In genomic region chr17:35162755-35163154, GRCh38 we compare ENCODE assay signal across 29 cellular contexts. TPM values are rescaled to one million over a fixed set of nuclear protein-coding genes. Genes with fewer than 3 reads are reported as not detected.
"Had no signal": no experiment of that assay in that cellular context is flagged by ENCODE, and none has a peak within 500 bp of the region (broad histone marks: within the 10 kb centered on the region; RNA-seq: fewer than 3 reads in every experiment).

No MANE protein-coding gene starts in this region.

- H3K4me3 ChIP-seq: esophagus muscularis mucosa, hepatocyte had no signal

- H3K9me3 Mint-ChIP-seq: memory B cell; neural crest cell; stimulated activated naive B cell treated with anti-CD40 and anti-IgM and Interleukin-4, amounts not matched to agents 10 μg/mL and 1 μg/mL and 100 μg/mL, for 72 hours; type B pancreatic cell had no signal

- H3K27me3 Mint-ChIP-seq: activated CD8-positive, alpha-beta memory T cell treated with anti-CD3 and anti-CD28 coated beads, Interleukin-2, amount 10 ng/mL, durations not matched to agents 7 days and 5 days; activated CD8-positive, alpha-beta T cell treated with anti-CD3 and anti-CD28 coated beads for 36 hours had no signal

- H3K79me2 ChIP-seq: hepatocyte had no signal

- H2AFZ ChIP-seq: hepatocyte had no signal

- H3K36me3 Mint-ChIP-seq: activated naive CD4-positive, alpha-beta T cell treated with anti-CD3 and anti-CD28 coated beads, Interleukin-2, amount 50 U/mL, for 72 hours; brain; memory B cell; stimulated activated naive B cell treated with anti-CD40 and anti-IgM and Interleukin-4, amounts not matched to agents 10 μg/mL and 1 μg/mL and 100 μg/mL, for 72 hours; type B pancreatic cell had no signal

- H3K27ac Mint-ChIP-seq: activated CD4-positive, alpha-beta T cell treated with anti-CD3 and anti-CD28 coated beads, Interleukin-2, amount 10 ng/mL, durations not matched to agents 24 days and 14 days; activated CD8-positive, alpha-beta memory T cell treated with anti-CD3 and anti-CD28 coated beads, Interleukin-2, amount 10 ng/mL, durations not matched to agents 7 days and 5 days; activated CD8-positive, alpha-beta T cell treated with anti-CD3 and anti-CD28 coated beads for 36 hours; activated naive CD4-positive, alpha-beta T cell treated with anti-CD3 and anti-CD28 coated beads, Interleukin-2, amount 50 U/mL, for 72 hours; brain; memory B cell; stimulated activated naive B cell treated with anti-CD40 and anti-IgM and Interleukin-4, amounts not matched to agents 10 μg/mL and 1 μg/mL and 100 μg/mL, for 72 hours; type B pancreatic cell had no signal

- ATAC-seq: activated CD4-positive, CD25-positive, alpha-beta regulatory T cell treated with anti-CD3 and anti-CD28 coated beads, Interleukin-2, amount 50 U/mL, for 24 hours; activated CD8-positive, alpha-beta memory T cell treated with anti-CD3 and anti-CD28 coated beads, Interleukin-2, amount 10 ng/mL, durations not matched to agents 7 days and 5 days; activated CD8-positive, alpha-beta T cell treated with anti-CD3 and anti-CD28 coated beads for 36 hours; activated naive CD4-positive, alpha-beta T cell treated with anti-CD3 and anti-CD28 coated beads, Interleukin-2, amount 50 U/mL, for 72 hours; left cardiac atrium; stimulated activated naive B cell treated with anti-CD40 and anti-IgM and Interleukin-4, amounts not matched to agents 10 μg/mL and 1 μg/mL and 100 μg/mL, for 72 hours had no signal

- DNase-seq: activated CD4-positive, alpha-beta T cell treated with anti-CD3 and anti-CD28 coated beads, Interleukin-2, amount 10 ng/mL, durations not matched to agents 24 days and 14 days; activated CD8-positive, alpha-beta memory T cell treated with anti-CD3 and anti-CD28 coated beads, Interleukin-2, amount 10 ng/mL, durations not matched to agents 7 days and 5 days; activated CD8-positive, alpha-beta T cell treated with anti-CD3 and anti-CD28 coated beads for 36 hours; activated gamma-delta T cell treated with Interleukin-2 at 50 U/mL for 16 hours; activated T-cell treated with anti-CD3 and anti-CD28 coated beads for 4 hours; caudate nucleus; dermis blood vessel endothelial cell; effector CD8-positive, alpha-beta T cell; glutamatergic neuron; left cardiac atrium; occipital lobe; stimulated activated CD4-positive, alpha-beta T cell treated with anti-CD3 and anti-CD28 coated beads, Interleukin-2, amount 100 ng/mL, for 48 hours; stimulated activated CD8-positive, alpha-beta memory T cell treated with anti-CD3 and anti-CD28 coated beads, Interleukin-4, amount 100 ng/mL, for 48 hours; stimulated activated naive B cell treated with anti-CD40 and anti-IgM and Interleukin-4, amounts not matched to agents 10 μg/mL and 1 μg/mL and 100 μg/mL, for 72 hours; T-helper 2 cell had no signal

- H3K4me3 Mint-ChIP-seq: activated CD8-positive, alpha-beta memory T cell treated with anti-CD3 and anti-CD28 coated beads, Interleukin-2, amount 10 ng/mL, durations not matched to agents 7 days and 5 days; activated CD8-positive, alpha-beta T cell treated with anti-CD3 and anti-CD28 coated beads for 36 hours; brain; memory B cell; neural crest cell; stimulated activated naive B cell treated with anti-CD40 and anti-IgM and Interleukin-4, amounts not matched to agents 10 μg/mL and 1 μg/mL and 100 μg/mL, for 72 hours; type B pancreatic cell had no signal

- H3K4me1 ChIP-seq: esophagus muscularis mucosa had no signal

- H3K27ac ChIP-seq: esophagus muscularis mucosa, hepatocyte had no signal

- H3K4me1 Mint-ChIP-seq: brain; memory B cell; neural crest cell; stimulated activated naive B cell treated with anti-CD40 and anti-IgM and Interleukin-4, amounts not matched to agents 10 μg/mL and 1 μg/mL and 100 μg/mL, for 72 hours had no signal

- H3K4me2 ChIP-seq: hepatocyte had no signal

- H3K9me3 ChIP-seq: esophagus muscularis mucosa had no signal

RNA-seq across cellular contexts. Expression of gene UNC45B, which starts 15.1 kb away (rescaled TPM):
- total RNA-seq: activated CD4-positive, alpha-beta T cell treated with anti-CD3 and anti-CD28 coated beads, Interleukin-2, amount 10 ng/mL, durations not matched to agents 24 days and 14 days; aorta; dermis blood vessel endothelial cell; endothelial cell of umbilical vein; hepatocyte; neural crest cell; temporal lobe had no signal
- polyA plus RNA-seq: endothelial cell of umbilical vein, hepatocyte had no signal

RNA-seq across cellular contexts. Expression of gene SLC35G3, which starts 31.4 kb away (rescaled TPM):
- total RNA-seq: activated CD4-positive, alpha-beta T cell treated with anti-CD3 and anti-CD28 coated beads, Interleukin-2, amount 10 ng/mL, durations not matched to agents 24 days and 14 days; activated CD8-positive, alpha-beta memory T cell treated with anti-CD3 and anti-CD28 coated beads, Interleukin-2, amount 10 ng/mL, durations not matched to agents 7 days and 5 days; activated CD8-positive, alpha-beta T cell treated with anti-CD3 and anti-CD28 coated beads for 36 hours; activated naive CD4-positive, alpha-beta T cell treated with anti-CD3 and anti-CD28 coated beads, Interleukin-2, amount 50 U/mL, for 72 hours; aorta; dermis blood vessel endothelial cell; endothelial cell of umbilical vein; esophagus muscularis mucosa; frontal cortex; hepatocyte; left cardiac atrium; liver; neural crest cell; occipital lobe; temporal lobe had no signal
- polyA plus RNA-seq: adipose tissue, aorta, endothelial cell of umbilical vein, hepatocyte, liver had no signal

RNA-seq across cellular contexts. Expression of gene FNDC8, which starts 41.3 kb away (rescaled TPM):
- total RNA-seq: activated CD4-positive, alpha-beta T cell treated with anti-CD3 and anti-CD28 coated beads, Interleukin-2, amount 10 ng/mL, durations not matched to agents 24 days and 14 days; activated CD8-positive, alpha-beta memory T cell treated with anti-CD3 and anti-CD28 coated beads, Interleukin-2, amount 10 ng/mL, durations not matched to agents 7 days and 5 days; activated CD8-positive, alpha-beta T cell treated with anti-CD3 and anti-CD28 coated beads for 36 hours; activated naive CD4-positive, alpha-beta T cell treated with anti-CD3 and anti-CD28 coated beads, Interleukin-2, amount 50 U/mL, for 72 hours; aorta; dermis blood vessel endothelial cell; endothelial cell of umbilical vein; esophagus muscularis mucosa; frontal cortex; hepatocyte; left cardiac atrium; liver; neural crest cell; occipital lobe; temporal lobe had no signal
- polyA plus RNA-seq: aorta, endothelial cell of umbilical vein, hepatocyte, liver had no signal
